Comparison of ENCODE assay signal across 27 cellular contexts in genomic region chr7:12174931-12175330, GRCh38.
"Had no signal": no experiment of that assay in that cellular context is flagged by ENCODE, and none has a peak within 500 bp of the region (broad histone marks: within the 10 kb centered on the region; RNA-seq: fewer than 3 reads in every experiment).

No MANE protein-coding gene starts in this region.

- H3K9me3 ChIP-seq: breast epithelium, Peyer's patch, SJCRH30, SK-N-SH had no signal

- H3K4me1 ChIP-seq: breast epithelium, Peyer's patch, SJCRH30 had no signal

- H3K9me2 ChIP-seq: SK-N-SH had no signal

- DNase-seq: activated CD4-positive, alpha-beta memory T cell treated with anti-CD3 and anti-CD28 coated beads for 36 hours; activated CD4-positive, alpha-beta T cell treated with anti-CD3 and anti-CD28 coated beads, Interleukin-2, amount 10 ng/mL, durations not matched to agents 7 days and 5 days; activated CD4-positive, CD25-positive, alpha-beta regulatory T cell; activated CD8-positive, alpha-beta memory T cell treated with anti-CD3 and anti-CD28 coated beads, Interleukin-2, amount 50 U/mL, for 48 hours; activated effector memory CD4-positive, alpha-beta T cell treated with Interleukin-2 at 50 U/mL for 16 hours; activated naive CD4-positive, alpha-beta T cell; activated T-cell treated with anti-CD3 and anti-CD28 coated beads, Interleukin-2, amount 50 U/mL, for 1 hour; central memory CD4-positive, alpha-beta T cell; Kasumi-1; MV-4-11; NCI-H1092 treated with DMSO at 0.1 percent for 48 hours; NCI-H1436; NCI-H1694 treated with DMSO at 0.1 percent for 48 hours; NCI-H2029 treated with DMSO at 0.1 percent for 48 hours; NCI-H510A treated with DMSO at 0.1 percent for 48 hours; NCI-H69; NK-92 treated with Interleukin-12 subunit alpha and Interleukin-12 subunit beta, amount 100 ng/mL, for 24 hours; OCI-M1; Peyer's patch; Right ventricle myocardium superior; SJCRH30; SK-N-SH; T-helper 1 cell had no signal

- H3K4me2 ChIP-seq: SK-N-SH had no signal

- H3K27ac ChIP-seq: breast epithelium, Peyer's patch, RWPE1, SJCRH30, VCaP had no signal

- H3K4me3 ChIP-seq: breast epithelium, K562, Peyer's patch, SJCRH30 had no signal

- H3K36me3 ChIP-seq: breast epithelium, Peyer's patch, SJCRH30 had no signal

- H3K27me3 ChIP-seq: breast epithelium, Peyer's patch, SJCRH30 had no signal

- ATAC-seq: K562 had no signal

- H3K9ac ChIP-seq: SK-N-SH had no signal

- FAIRE-seq: K562 had no signal
